In the genomic region with DNA sequence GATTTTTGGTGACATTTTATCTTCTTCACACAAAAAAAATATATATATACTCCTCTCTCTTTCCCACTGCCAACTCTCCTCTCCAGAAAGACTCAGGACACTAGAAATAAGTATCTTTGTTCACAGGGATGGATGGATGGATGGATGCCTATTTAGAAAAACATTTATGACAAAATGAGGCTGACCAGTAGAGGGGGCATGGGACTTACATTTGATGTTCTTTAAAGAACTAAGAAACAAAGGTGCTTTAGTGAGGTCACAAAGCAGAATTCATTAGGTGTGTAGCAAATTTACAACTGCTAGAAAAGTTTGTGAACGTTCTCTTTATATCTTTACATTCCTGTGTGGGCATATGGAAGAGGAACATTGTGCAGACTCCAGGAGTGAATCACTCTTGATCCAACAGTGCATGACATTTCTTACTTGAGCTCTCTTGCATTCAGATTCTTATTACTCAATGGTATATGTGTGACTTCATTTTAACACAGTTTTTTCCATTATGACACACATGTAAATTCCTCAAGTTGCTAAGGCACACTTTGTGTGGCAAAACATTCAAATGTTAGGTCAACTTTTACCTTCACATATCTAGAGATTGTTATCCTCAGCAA, we compare ENCODE assay signal across 8 cellular contexts. TPM values are rescaled to one million over a fixed set of nuclear protein-coding genes. Genes with fewer than 3 reads are reported as not detected.
DNase-seq lines count a peak whose midpoint lies in the region; ATAC-seq, FAIRE-seq and TF ChIP-seq lines count a peak whose summit lies in the region.

No MANE protein-coding gene starts in this region.

- H3K4me2 ChIP-seq in KMS-11 (no peak overlapping the region), HepG2 (ENCODE audit: low read depth, low read length) (no peak overlapping the region)

- no peaks in the 10 kb centered on the region for H3K36me3 Mint-ChIP-seq in activated CD8-positive, alpha-beta memory T cell treated with anti-CD3 and anti-CD28 coated beads, Interleukin-2, amount 10 ng/mL, durations not matched to agents 7 days and 5 days

- peak; percentile 54 for DNase-seq in activated CD8-positive, alpha-beta memory T cell treated with anti-CD3 and anti-CD28 coated beads, Interleukin-2, amount 10 ng/mL, durations not matched to agents 7 days and 5 days
- no peak for DNase-seq in activated CD8-positive, alpha-beta memory T cell treated with anti-CD3 and anti-CD28 coated beads, Interleukin-2, amount 50 U/mL, for 48 hours
- DNase-seq in SHP77 (lab: John Stamatoyannopoulos, UW): peak; percentile 41 to 57
- DNase-seq in bronchial epithelial cell (ENCODE audit: low read depth): peak; percentile 63
- DNase-seq in HepG2 (ENCODE audit: low spot score): peak; percentile 51
- DNase-seq in MG63: no peak

- WGBS in HepG2 (ENCODE audit: low lambda C conversion rate): 0% methylated on average over 1 of the region's 1 CpG

- intact Hi-C loops in HepG2 (cut with micrococcal nuclease; ENCODE audit: unreplicated experiment): loop anchor here (1.0 kb wide), 1 partner anchor 255 kb away; no protein-coding TSS in a partner anchor

- no peak overlapping the region for H2AFZ ChIP-seq in KMS-11 (ENCODE audit: low read depth)
- H2AFZ ChIP-seq in HepG2 (ENCODE audit: low read length): no peak overlapping the region

- BruUV-seq in HepG2 (replicated peaks; lab: Mats Ljungman, UMichigan): no TSS peak

- FAIRE-seq in bronchial epithelial cell (lab: Jason Lieb, UNC) (no peak), HepG2 (lab: Jason Lieb, UNC) (peak; percentile 83)

- POLR2A ChIA-PET in HepG2 (lab: Yijun Ruan, JAX): no interaction called here

- no peak overlapping the region for H3K27ac Mint-ChIP-seq in activated CD8-positive, alpha-beta memory T cell treated with anti-CD3 and anti-CD28 coated beads, Interleukin-2, amount 10 ng/mL, durations not matched to agents 7 days and 5 days

- H3K27me3 ChIP-seq in KMS-11 (ENCODE audit: insufficient read depth, low read depth) (no peaks in the 10 kb centered on the region), bronchial epithelial cell (ENCODE audit: control insufficient read depth, insufficient read depth, low read length) (no peaks in the 10 kb centered on the region), HepG2 (ENCODE audit: control insufficient read depth in 1 of 2, insufficient read depth in 2 of 2, low read length in 2 of 2) (no peaks in the 10 kb centered on the region), MG63 (no peaks in the 10 kb centered on the region)

- CTCF ChIA-PET in activated CD8-positive, alpha-beta memory T cell treated with anti-CD3 and anti-CD28 coated beads, Interleukin-2, amount 10 ng/mL, durations not matched to agents 7 days and 5 days (lab: Charles Lee): interaction anchor here (0.7 to 7.0 kb wide), 17 partner anchors 11 to 285 kb away, joined by 3 to 57 read pairs (median 3); a partner anchor contains a TSS
- CTCF ChIA-PET in HepG2 (lab: Yijun Ruan, JAX; ENCODE audit: low intra/inter-chr PET ratio, low total read pairs): interaction anchor here (0.6 to 2.0 kb wide), 2 partner anchors 255 to 258 kb away, joined by 3 to 22 read pairs; no protein-coding TSS in a partner anchor

- H3K4me1 Mint-ChIP-seq in activated CD8-positive, alpha-beta memory T cell treated with anti-CD3 and anti-CD28 coated beads, Interleukin-2, amount 10 ng/mL, durations not matched to agents 7 days and 5 days: peaks cover 8% of the 10 kb centered on the region

- in situ Hi-C loops in HepG2 (cut with HindIII; ENCODE audit: extremely low pct_ligation_motif_present, low pct_unique_long_range_greater_than_20kb): no loop called here

- H3K9ac ChIP-seq in KMS-11: no peak overlapping the region
- no peak overlapping the region for H3K9ac ChIP-seq in HepG2 (ENCODE audit: insufficient read depth, low read depth, low read length)

- TF ChIP-seq EP300 in HepG2 (IDR thresholded peaks at IDR 0.05; ENCODE audit: low read depth in 2 of 2, low read length in 2 of 2) (no peak), HepG2 (CRISPR knock-in tag; IDR thresholded peaks at IDR 0.05; ENCODE audit: borderline replicate concordance) (no peak)

- H3K9me3 ChIP-seq in HepG2 (ENCODE audit: low read length) (no peaks in the 10 kb centered on the region), MG63 (no peaks in the 10 kb centered on the region)

- H3K4me1 ChIP-seq in KMS-11 (ENCODE audit: low read depth, poor library complexity, severe bottlenecking): peaks cover 7% of the 10 kb centered on the region
- peaks cover 38% of the 10 kb centered on the region for H3K4me1 ChIP-seq in HepG2 (ENCODE audit: insufficient read depth, low read length)

- H3K79me2 ChIP-seq in KMS-11 (ENCODE audit: insufficient read depth, low read depth): no peaks in the 10 kb centered on the region
- H3K79me2 ChIP-seq in HepG2 (ENCODE audit: insufficient read depth, low read length): no peaks in the 10 kb centered on the region

- ATAC-seq in activated CD8-positive, alpha-beta memory T cell treated with anti-CD3 and anti-CD28 coated beads, Interleukin-2, amount 10 ng/mL, durations not matched to agents 7 days and 5 days: peak; percentile 72
- peak; percentile 65 for ATAC-seq in HepG2
- ATAC-seq in GM19452 (IDR thresholded peaks at IDR 0.05; ENCODE audit: unreplicated experiment): no peak

- TF ChIP-seq RAD21 in HepG2 (CRISPR knock-in tag; IDR thresholded peaks at IDR 0.05): peak; percentile 50; the same call in 1 of the 2 replicates

- no peaks in the 10 kb centered on the region for H3K9me3 Mint-ChIP-seq in activated CD8-positive, alpha-beta memory T cell treated with anti-CD3 and anti-CD28 coated beads, Interleukin-2, amount 10 ng/mL, durations not matched to agents 7 days and 5 days (ENCODE audit: low read depth)

- H3K4me3 ChIP-seq in KMS-11 (IDR thresholded peaks at IDR 0.05; ENCODE audit: insufficient read depth, low read depth, low read length): no peak overlapping the region
- H3K4me3 ChIP-seq in bronchial epithelial cell (ENCODE audit: low read depth, low read length): no peak overlapping the region
- H3K4me3 ChIP-seq in HepG2 (replicated peaks in 1 of 3; ENCODE audit: insufficient read depth in 1 of 3, low read depth in 2 of 3, low read length in 3 of 3): no peak overlapping the region
- no peak overlapping the region for H3K4me3 ChIP-seq in MG63

- H3K27ac ChIP-seq in KMS-11 (no peak overlapping the region), HepG2 (ENCODE audit: extremely low read length, insufficient read depth, low read length) (no peak overlapping the region)

- H3K36me3 ChIP-seq in KMS-11 (ENCODE audit: insufficient read depth): no peaks in the 10 kb centered on the region
- no peaks in the 10 kb centered on the region for H3K36me3 ChIP-seq in bronchial epithelial cell (ENCODE audit: control insufficient read depth, insufficient read depth, low read length)
- H3K36me3 ChIP-seq in HepG2 (replicated peaks in 1 of 2; ENCODE audit: control insufficient read depth in 1 of 2, insufficient read depth in 2 of 2, low read length in 2 of 2): no peaks in the 10 kb centered on the region
- H3K36me3 ChIP-seq in MG63: no peaks in the 10 kb centered on the region

- no peak overlapping the region for H3K4me3 Mint-ChIP-seq in activated CD8-positive, alpha-beta memory T cell treated with anti-CD3 and anti-CD28 coated beads, Interleukin-2, amount 10 ng/mL, durations not matched to agents 7 days and 5 days

- TF ChIP-seq CTCF in KMS-11 (conservative IDR thresholded peaks at IDR 0.05; ENCODE audit: low read depth, low read length) (peak; percentile 75), bronchial epithelial cell (IDR thresholded peaks at IDR 0.05; ENCODE audit: insufficient read depth, low read length, severe bottlenecking) (peak; percentile 55), HepG2 (CRISPR knock-in tag; IDR thresholded peaks at IDR 0.05) (peak; percentile 72)

- H4K20me1 ChIP-seq in KMS-11 (ENCODE audit: insufficient read depth) (no peaks in the 10 kb centered on the region), HepG2 (ENCODE audit: insufficient read depth, low read length) (no peaks in the 10 kb centered on the region)

- TF ChIP-seq POLR2A in HepG2 (IDR thresholded peaks at IDR 0.05; ENCODE audit: insufficient read depth in 1 of 2, low read depth in 2 of 2, low read length in 2 of 2): no peak

- no peaks in the 10 kb centered on the region for H3K27me3 Mint-ChIP-seq in activated CD8-positive, alpha-beta memory T cell treated with anti-CD3 and anti-CD28 coated beads, Interleukin-2, amount 10 ng/mL, durations not matched to agents 7 days and 5 days

RNA-seq across cellular contexts. Expression of a gene that starts 15.8 kb away (rescaled TPM):
- 1 to 10 TPM; 7.9 to 9.7 TPM for total RNA-seq in activated CD8-positive, alpha-beta memory T cell treated with anti-CD3 and anti-CD28 coated beads, Interleukin-2, amount 10 ng/mL, durations not matched to agents 7 days and 5 days
- total RNA-seq in bronchial epithelial cell: 2.9 and 3.6 TPM in 2 replicates
- 8.1 and 11.0 TPM in 2 replicates for total RNA-seq in HepG2 (2016; rRNA removed; fragmentation: Illumina TruSeq; extraction: Trizol)
- 1.0 and 1.2 TPM in 2 replicates for total RNA-seq in HepG2 (2016; cell fraction: cytosol; rRNA removed; fragmentation: Illumina TruSeq; extraction: Trizol; ENCODE audit: low read depth)
- 8.6 and 10.1 TPM in 2 replicates for total RNA-seq in HepG2 (2016; cell fraction: insoluble cytoplasmic fraction; rRNA removed; fragmentation: Illumina TruSeq; extraction: Trizol)
- 4.9 TPM in 2 replicates for total RNA-seq in HepG2 (2016; cell fraction: membrane; rRNA removed; fragmentation: Illumina TruSeq; extraction: Trizol)
- total RNA-seq in HepG2 (2016; cell fraction: nucleus; rRNA removed; fragmentation: Illumina TruSeq; extraction: Trizol): 7.5 and 8.5 TPM in 2 replicates
- polyA plus RNA-seq in HepG2 (2011; rRNA removed): 11.5 and 15.4 TPM in 2 replicates
- 7.5 and 8.1 TPM in 2 replicates for polyA plus RNA-seq in HepG2 (2011; cell fraction: cytosol; rRNA removed)
- polyA plus RNA-seq in HepG2 (2011; cell fraction: nucleus; rRNA removed): 6.6 and 9.5 TPM in 2 replicates
- 7.1 and 8.4 TPM in 2 replicates for polyA plus RNA-seq in HepG2 (2012)
- 0.48 and 0.64 TPM in 2 replicates for polyA plus RNA-seq in HepG2 (2016; cell fraction: cytosol; fragmentation: Illumina TruSeq; extraction: Trizol; ENCODE audit: low read depth)
- polyA plus RNA-seq in HepG2 (2016; cell fraction: insoluble cytoplasmic fraction; fragmentation: Illumina TruSeq; extraction: Trizol; ENCODE audit: low read depth): 7.0 and 8.4 TPM in 2 replicates
- 1.7 and 2.0 TPM in 2 replicates for polyA plus RNA-seq in HepG2 (2016; cell fraction: membrane; fragmentation: Illumina TruSeq; extraction: Trizol; ENCODE audit: low read depth)
- 7.7 and 13.1 TPM in 2 replicates for polyA plus RNA-seq in HepG2 (2016; cell fraction: nucleus; fragmentation: Illumina TruSeq; extraction: Trizol; ENCODE audit: insufficient read depth, low read depth)
- polyA minus RNA-seq in HepG2 (2011; rRNA and poly(A)+ RNA removed; ENCODE audit: low replicate concordance): 21.7 and 23.9 TPM in 2 replicates
- polyA minus RNA-seq in HepG2 (2011; cell fraction: cytosol; rRNA and poly(A)+ RNA removed): 8.0 and 8.5 TPM in 2 replicates
- 10.3 and 10.8 TPM in 2 replicates for polyA minus RNA-seq in HepG2 (2011; cell fraction: nucleus; rRNA and poly(A)+ RNA removed)
- total RNA-seq in MG63 (2014; rRNA removed; shearing (Covaris generic); ENCODE audit: low replicate concordance): 4.6 and 10.3 TPM in 2 replicates

RNA-seq across cellular contexts. Expression of a gene that starts 45.9 kb away (rescaled TPM):
- total RNA-seq in activated CD8-positive, alpha-beta memory T cell treated with anti-CD3 and anti-CD28 coated beads, Interleukin-2, amount 10 ng/mL, durations not matched to agents 7 days and 5 days: 10 to 100 TPM in 1 of 2 experiments, 1 to 10 TPM in 1; 5.6 to 40.1 TPM
- total RNA-seq in bronchial epithelial cell (5.3 and 6.9 TPM in 2 replicates), HepG2 (2016; rRNA removed; fragmentation: Illumina TruSeq; extraction: Trizol) (not detected in 2 replicates)
- total RNA-seq in HepG2 (2016; cell fraction: cytosol; rRNA removed; fragmentation: Illumina TruSeq; extraction: Trizol; ENCODE audit: low read depth): not detected in 2 replicates
- 0.13 TPM in 1 of 2 replicates, not detected in the other for total RNA-seq in HepG2 (2016; cell fraction: insoluble cytoplasmic fraction; rRNA removed; fragmentation: Illumina TruSeq; extraction: Trizol)
- total RNA-seq in HepG2 (2016; cell fraction: membrane; rRNA removed; fragmentation: Illumina TruSeq; extraction: Trizol): 0.15 and 0.21 TPM in 2 replicates
- total RNA-seq in HepG2 (2016; cell fraction: nucleus; rRNA removed; fragmentation: Illumina TruSeq; extraction: Trizol): 0.16 and 0.22 TPM in 2 replicates
- polyA plus RNA-seq in HepG2 (2011; rRNA removed): 0.17 and 0.29 TPM in 2 replicates
- polyA plus RNA-seq in HepG2 (2011; cell fraction: cytosol; rRNA removed): 0.11 and 0.12 TPM in 2 replicates
- polyA plus RNA-seq in HepG2 (2011; cell fraction: nucleus; rRNA removed): not detected in 2 replicates
- polyA plus RNA-seq in HepG2 (2012): 0.11 TPM in 1 of 2 replicates, not detected in the other
- 0.07 and 0.15 TPM in 2 replicates for polyA plus RNA-seq in HepG2 (2016; cell fraction: cytosol; fragmentation: Illumina TruSeq; extraction: Trizol; ENCODE audit: low read depth)
- polyA plus RNA-seq in HepG2 (2016; cell fraction: insoluble cytoplasmic fraction; fragmentation: Illumina TruSeq; extraction: Trizol; ENCODE audit: low read depth): not detected in 2 replicates
- polyA plus RNA-seq in HepG2 (2016; cell fraction: membrane; fragmentation: Illumina TruSeq; extraction: Trizol; ENCODE audit: low read depth): 0.20 TPM in 1 of 2 replicates, not detected in the other
- polyA plus RNA-seq in HepG2 (2016; cell fraction: nucleus; fragmentation: Illumina TruSeq; extraction: Trizol; ENCODE audit: insufficient read depth, low read depth): not detected in 2 replicates
- polyA minus RNA-seq in HepG2 (2011; rRNA and poly(A)+ RNA removed; ENCODE audit: low replicate concordance): 0.10 TPM in 1 of 2 replicates, not detected in the other
- not detected in 2 replicates for polyA minus RNA-seq in HepG2 (2011; cell fraction: cytosol; rRNA and poly(A)+ RNA removed)
- 0.37 TPM in 1 of 2 replicates, not detected in the other for polyA minus RNA-seq in HepG2 (2011; cell fraction: nucleus; rRNA and poly(A)+ RNA removed)
- total RNA-seq in MG63 (2014; rRNA removed; shearing (Covaris generic); ENCODE audit: low replicate concordance): 57.3 and 72.7 TPM in 2 replicates

Comparison
In these comparisons a context has a peak if more than half of its experiments do, and no peak if none do; other contexts are left out.
1. DNase-seq: peak in activated CD8-positive, alpha-beta memory T cell treated with anti-CD3 and anti-CD28 coated beads, Interleukin-2, amount 10 ng/mL, durations not matched to agents 7 days and 5 days (single experiment), SHP77 (2 of 2), bronchial epithelial cell (single experiment) and HepG2 (single experiment); none in activated CD8-positive, alpha-beta memory T cell treated with anti-CD3 and anti-CD28 coated beads, Interleukin-2, amount 50 U/mL, for 48 hours (single experiment) and MG63 (single experiment).
2. Peak in every context shown above with its lines, with median percentiles within 50 percentile points of each other: CTCF ChIP-seq.